8 cellular contexts compared by ENCODE assay signal in genomic region chr6:24909281-24910216, GRCh38. TPM values are rescaled to one million over a fixed set of nuclear protein-coding genes. Genes with fewer than 3 reads are reported as not detected.
DNase-seq lines count a peak whose midpoint lies in the region; ATAC-seq, FAIRE-seq and TF ChIP-seq lines count a peak whose summit lies in the region.

No MANE protein-coding gene starts in this region.

- peak; percentile 47 for ATAC-seq in omental fat pad (ENCODE audit: low FRiP score)
- ATAC-seq in GM19395 (IDR thresholded peaks at IDR 0.05; ENCODE audit: unreplicated experiment): no peak

- peak overlapping the region; percentile 88 to 96 for H3K4me3 Mint-ChIP-seq in CD14-positive monocyte

- TF ChIP-seq POLR2A in H1 (IDR thresholded peaks at IDR 0.05; ENCODE audit: control extremely low read depth in 1 of 2, low read depth in 2 of 2, low read length in 2 of 2): no peak

- H3K4me2 ChIP-seq in H1 (ENCODE audit: insufficient read depth in 1 of 2, low read depth in 2 of 2, low read length in 2 of 2): peak overlapping the region; percentile 96 to 97

- H2BK120ac ChIP-seq in H1 (replicated peaks; ENCODE audit: low read depth, low read length): no peak overlapping the region

- H2BK5ac ChIP-seq in H1 (ENCODE audit: low read depth, low read length): no peak overlapping the region

- CTCF ChIA-PET in H1 (lab: Charles Lee; ENCODE audit: partially characterized antibody): interaction anchor here (0.5 to 8.0 kb wide), 35 partner anchors 10 to 625 kb away, joined by 3 to 103 read pairs (median 6); partner anchors contain the start of gene RIPOR2

- H3K27me3 Mint-ChIP-seq in CD14-positive monocyte (ENCODE audit: low read depth in 3 of 3): peaks cover 0 to 1% (median 0%) of the 10 kb centered on the region in 3 donors

- H4K5ac ChIP-seq in H1 (ENCODE audit: insufficient read length, low read depth, low read length): no peak overlapping the region

- H3K9ac ChIP-seq in HUES64 (ENCODE audit: low read depth, low read length) (no peak overlapping the region), H1 (replicated peaks in 1 of 4; ENCODE audit: extremely low read depth in 1 of 4, low read depth in 3 of 4, low read length in 3 of 4) (no peak overlapping the region)

- peaks cover 0 to 2% (median 0%) of the 10 kb centered on the region in 7 donors for H3K9me3 Mint-ChIP-seq in CD14-positive monocyte

- H3K36me3 Mint-ChIP-seq in CD14-positive monocyte: peaks cover 65 to 78% of the 10 kb centered on the region in 2 donors

- no peak overlapping the region for H3K4ac ChIP-seq in H1 (replicated peaks; ENCODE audit: insufficient read length, low read depth, low read length)

- peaks cover 19% of the 10 kb centered on the region for H3K23me2 ChIP-seq in H1 (ENCODE audit: low read depth, low read length)

- intact Hi-C loops in CD14-positive monocyte (cut with micrococcal nuclease): no loop called here

- POLR2A ChIA-PET in H1 (lab: Charles Lee; ENCODE audit: partially characterized antibody): interaction anchor here (1.0 to 3.7 kb wide), 10 partner anchors 10 to 188 kb away, joined by 4 to 17 read pairs (median 8); no protein-coding TSS in a partner anchor

- H3K4me3 ChIP-seq in HUES64 (ENCODE audit: low read length) (peak overlapping the region; percentile 72), H1 (ENCODE audit: extremely low read depth in 1 of 4, insufficient read depth in 2 of 4, low read depth in 3 of 4, low read length in 4 of 4) (peak overlapping the region; percentile 57 to 79 (median 68); a peak in 7 of 8 replicates)

- no peak for TF ChIP-seq EP300 in H1 (IDR thresholded peaks at IDR 0.05; ENCODE audit: borderline replicate concordance in 1 of 2, low read depth in 2 of 2, low read length in 2 of 2)

- H2BK12ac ChIP-seq in H1 (ENCODE audit: low read depth, low read length): no peak overlapping the region

- peak overlapping the region; percentile 26 for H4K91ac ChIP-seq in H1 (replicated peaks; ENCODE audit: insufficient read length, low read length)

- H3K4me1 ChIP-seq in HUES64 (ENCODE audit: insufficient read depth, low read length): peaks cover 12% of the 10 kb centered on the region
- peaks cover 3 to 15% (median 12%) of the 10 kb centered on the region in 4 experiments; a peak in 6 of 7 replicates for H3K4me1 ChIP-seq in H1 (replicated peaks in 1 of 4; ENCODE audit: control insufficient read depth in 3 of 4, insufficient read depth in 4 of 4, low read length in 3 of 4)

- H2AK5ac ChIP-seq in H1 (ENCODE audit: low read depth, low read length): no peak overlapping the region

- no peak for DNase-seq in CD14-positive monocyte (ENCODE audit: low spot score)
- DNase-seq in H1 (ENCODE audit: low read depth in 1 of 2, low spot score in 2 of 2): no peak
- DNase-seq in omental fat pad (ENCODE audit: low spot score): no peak
- no peak for DNase-seq in activated effector memory CD4-positive, alpha-beta T cell treated with anti-CD3 and anti-CD28 coated beads, Interleukin-2, amount 50 U/mL, for 16 hours
- DNase-seq in stimulated activated CD4-positive, alpha-beta T cell treated with anti-CD3 and anti-CD28 coated beads, Interleukin-4, amount 100 ng/mL, for 1 hour: no peak
- DNase-seq in activated CD4-positive, alpha-beta T cell treated with anti-CD3 and anti-CD28 coated beads, Interleukin-2, amount 50 U/mL, for 4 hours: no peak

- no peaks in the 10 kb centered on the region for H3K9me3 ChIP-seq in HUES64 (ENCODE audit: insufficient read depth, low read depth, low read length)
- H3K9me3 ChIP-seq in H1 (ENCODE audit: insufficient read depth in 2 of 2, low read depth in 1 of 2, low read length in 1 of 2): no peaks in the 10 kb centered on the region

- H3K27me3 ChIP-seq in HUES64 (ENCODE audit: insufficient read depth, low read length) (peaks cover 52% of the 10 kb centered on the region), H1 (replicated peaks in 1 of 4; ENCODE audit: control insufficient read depth in 3 of 4, extremely low read depth in 1 of 4, insufficient read depth in 3 of 4, low read length in 3 of 4) (peaks cover 0 to 29% (median 20%) of the 10 kb centered on the region in 4 experiments; a peak in 5 of 7 replicates)

- no peak overlapping the region for H2BK15ac ChIP-seq in H1 (ENCODE audit: low read length)

- H2AFZ ChIP-seq in H1 (ENCODE audit: low read length): no peak overlapping the region

- no peak overlapping the region for H3K27ac ChIP-seq in HUES64 (ENCODE audit: low read depth, low read length)
- no peak overlapping the region for H3K27ac ChIP-seq in H1 (ENCODE audit: low read depth, low read length)

- peak overlapping the region; percentile 84 to 95 (median 92) for H3K27ac Mint-ChIP-seq in CD14-positive monocyte

- peaks cover 6% of the 10 kb centered on the region for H3K79me1 ChIP-seq in H1 (ENCODE audit: low read depth, low read length)

- no peak for FAIRE-seq in H1 (lab: Jason Lieb, UNC)

- H2BK20ac ChIP-seq in H1 (ENCODE audit: low read length): no peak overlapping the region

- no peak overlapping the region for H4K8ac ChIP-seq in H1 (ENCODE audit: extremely low read depth, insufficient read depth, low read length)

- no peak overlapping the region for H3K18ac ChIP-seq in H1 (ENCODE audit: extremely low read depth, low read length)

- H4K20me1 ChIP-seq in H1 (replicated peaks in 1 of 2; ENCODE audit: control insufficient read depth in 1 of 2, insufficient read depth in 2 of 2, low read length in 2 of 2): peaks cover 2 to 11% of the 10 kb centered on the region in 2 experiments

- H3K23ac ChIP-seq in H1 (ENCODE audit: insufficient read length): no peak overlapping the region

- H3K36me3 ChIP-seq in HUES64 (ENCODE audit: insufficient read depth, low read length) (no peaks in the 10 kb centered on the region), H1 (ENCODE audit: control insufficient read depth in 2 of 4, insufficient read depth in 4 of 4, low read length in 3 of 4) (no peaks in the 10 kb centered on the region)

- H3K79me2 ChIP-seq in H1 (ENCODE audit: control insufficient read depth in 1 of 2, insufficient read depth in 2 of 2, low read length in 2 of 2): peaks cover 4 to 12% of the 10 kb centered on the region in 2 experiments; a peak in 3 of 4 replicates

- H3K14ac ChIP-seq in H1 (ENCODE audit: insufficient read length): no peak overlapping the region

- peak; percentile 17 to 42; a peak in 3 of 4 replicates for TF ChIP-seq RAD21 in H1 (IDR thresholded peaks at IDR 0.05 in 1 of 2, conservative IDR thresholded peaks at IDR 0.05 in 1 of 2; ENCODE audit: low read depth in 2 of 2, low read length in 2 of 2)

- TF ChIP-seq CTCF in CD14-positive monocyte (IDR thresholded peaks at IDR 0.05) (no peak), H1 (IDR thresholded peaks at IDR 0.05; ENCODE audit: control extremely low read depth in 1 of 3, insufficient read depth in 1 of 3, low read depth in 1 of 3, low read length in 3 of 3) (peak in 1 of 3 experiments; percentile 16; a peak in 2 of 4 replicates), omental fat pad (IDR thresholded peaks at IDR 0.05) (no peak)

- WGBS in HUES64: 41% methylated on average over 18 of the region's 20 CpGs
- WGBS in H1 (ENCODE audit: extremely low coverage in 1 of 2, insufficient coverage in 1 of 2, insufficient read length in 1 of 2, insufficient replicate concordance in 2 of 2, low coverage in 1 of 2, low lambda C conversion rate in 2 of 2, missing lambda C conversion rate in 1 of 2), 2 experiments: 53% methylated on average over 20 of the region's 20 CpGs; no CpG with 5 or more reads in 1 of the 2 experiments

- peaks cover 90% of the 10 kb centered on the region for H3K4me1 Mint-ChIP-seq in CD14-positive monocyte

- no peak overlapping the region for H3K56ac ChIP-seq in H1 (replicated peaks; ENCODE audit: insufficient read length, low read depth, low read length)

TF ChIP-seq in H1, 55 proteins besides CTCF, POLR2A, EP300 and RAD21 (continues in another document):
- TF ChIP-seq SIN3A (conservative IDR thresholded peaks at IDR 0.05 in 1 of 2, IDR thresholded peaks at IDR 0.05 in 1 of 2; ENCODE audit: low read depth in 1 of 2, low read length in 2 of 2) (0 out of 4 replicates have a peak, but pooled peaks have one; percentile 27 to 44), SAP30 (IDR thresholded peaks at IDR 0.05; ENCODE audit: insufficient read depth, insufficient replicate concordance, low read length) (no peak), SP2 (IDR thresholded peaks at IDR 0.05; ENCODE audit: low read length) (no peak), TCF12 (IDR thresholded peaks at IDR 0.05; ENCODE audit: low read depth, low read length) (no peak), PHF8 (conservative IDR thresholded peaks at IDR 0.05; ENCODE audit: low read depth, low read length) (no peak), JUND (IDR thresholded peaks at IDR 0.05; ENCODE audit: low read length) (no peak), RNF2 (IDR thresholded peaks at IDR 0.05; ENCODE audit: borderline replicate concordance, low read depth, low read length, missing control alignments, poor library complexity, severe bottlenecking) (no peak), HDAC6 (IDR thresholded peaks at IDR 0.05; ENCODE audit: low read depth, low read length) (no peak), ATF3 (IDR thresholded peaks at IDR 0.05; ENCODE audit: insufficient read depth, low read depth, low read length) (no peak), EZH2 (IDR thresholded peaks at IDR 0.05; ENCODE audit: low read depth, low read length, severe bottlenecking) (no peak)

RNA-seq across cellular contexts. Expression of gene RIPOR2, which starts 26.2 kb away (rescaled TPM):
- 100 to 1,000 TPM; 154 to 179 TPM for polyA plus RNA-seq in CD14-positive monocyte
- 8.8 TPM for polyA plus RNA-seq in HUES64 (2013, experiment 1 of 2)
- polyA plus RNA-seq in HUES64 (2013, experiment 2 of 2): 8.8 TPM
- total RNA-seq in H1 (2021; fragmentation: NEBNext Ultra II Directional; extraction: Animal tissue kit (Norgen Biotek cat#: 25700)): 44.5 and 45.6 TPM in 2 replicates
- 13.3 and 16.7 TPM in 2 replicates for polyA plus RNA-seq in H1 (2011; rRNA removed)
- 21.7 TPM for polyA plus RNA-seq in H1 (2011; cell fraction: cytosol; rRNA removed)
- 19.6 TPM for polyA plus RNA-seq in H1 (2011; cell fraction: nucleus; rRNA removed)
- 21.1 to 34.2 TPM (median 29.2 TPM) in 4 replicates for polyA plus RNA-seq in H1 (2012, experiment 1 of 2)
- 9.9 TPM for polyA plus RNA-seq in H1 (2012, experiment 2 of 2)
- polyA plus RNA-seq in H1 (2013, experiment 1 of 2): 22.5 TPM
- polyA plus RNA-seq in H1 (2013, experiment 2 of 2): 22.1 TPM
- polyA minus RNA-seq in H1 (2011; rRNA and poly(A)+ RNA removed): 43.9 and 57.0 TPM in 2 replicates
- 17.9 TPM for polyA minus RNA-seq in H1 (2011; cell fraction: cytosol; rRNA and poly(A)+ RNA removed)
- 23.2 TPM for polyA minus RNA-seq in H1 (2011; cell fraction: nucleus; rRNA and poly(A)+ RNA removed)
- 10 to 100 TPM; 13.9 to 75.0 (median 15.0) TPM for total RNA-seq in omental fat pad
